ENCODE assay signal across 1 cellular context in the genomic region with DNA sequence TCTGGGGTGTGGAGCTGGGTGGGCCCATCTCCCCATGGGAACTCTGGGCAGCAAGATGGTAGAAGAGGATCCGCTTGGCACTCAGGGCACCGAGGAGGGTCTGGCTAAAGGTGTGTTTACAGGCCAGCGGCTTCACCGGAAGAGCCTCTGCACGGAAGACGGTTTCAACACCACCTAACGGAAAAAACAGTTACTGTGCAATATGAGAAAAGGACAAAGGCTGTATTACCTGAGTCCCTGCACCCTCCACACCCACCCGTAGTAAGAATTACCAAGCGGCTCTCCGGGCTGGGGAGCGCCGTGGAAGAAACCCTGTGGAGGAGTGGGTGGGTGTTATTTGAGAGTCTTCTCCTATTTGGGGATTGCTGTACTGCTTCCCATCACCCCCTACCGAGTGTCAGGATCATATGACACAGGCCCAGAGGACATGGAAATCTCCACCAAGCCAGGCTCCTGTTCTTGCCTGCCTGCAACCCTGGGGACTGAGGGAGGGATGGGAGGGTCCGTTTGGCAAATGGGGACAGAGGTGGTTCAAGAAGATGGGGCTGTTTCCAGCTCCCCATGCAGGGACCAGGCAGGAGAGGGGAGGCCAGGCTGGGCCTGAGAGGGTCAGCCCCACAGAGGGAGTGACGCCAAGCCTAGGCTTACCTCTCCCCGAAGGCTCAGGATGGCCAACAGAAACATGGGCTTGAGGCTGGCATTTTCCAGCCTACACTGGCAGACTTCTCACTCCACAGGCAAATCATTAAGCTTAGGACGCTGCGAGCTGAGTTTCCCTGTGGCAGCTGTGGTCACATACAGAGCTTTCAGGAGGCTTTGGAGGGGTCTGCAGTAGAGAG.
TF ChIP-seq lines count a peak whose summit lies in the region.

No MANE protein-coding gene starts in this region.

TF ChIP-seq in HepG2, 621 proteins besides CTCF, POLR2A, EP300 and RAD21 (continued from another document and continues in another):
- TF ChIP-seq SCMH1 (CRISPR knock-in tag; IDR thresholded peaks at IDR 0.05; ENCODE audit: borderline replicate concordance) (no peak), FOXO1 (CRISPR knock-in tag; IDR thresholded peaks at IDR 0.05) (peak; percentile 92), ZNF552 (CRISPR knock-in tag; IDR thresholded peaks at IDR 0.05; ENCODE audit: borderline replicate concordance) (no peak), ZFYVE20 (CRISPR knock-in tag; IDR thresholded peaks at IDR 0.05; ENCODE audit: borderline replicate concordance, low read depth) (no peak), IKZF4 (CRISPR knock-in tag; IDR thresholded peaks at IDR 0.05; ENCODE audit: borderline replicate concordance, low read depth, not compliant biosample characterization) (no peak), CHD2 (IDR thresholded peaks at IDR 0.05; ENCODE audit: low read depth, low read length) (no peak), WIZ (CRISPR knock-in tag; IDR thresholded peaks at IDR 0.05) (no peak), ELF3 (CRISPR knock-in tag; IDR thresholded peaks at IDR 0.05) (peak; percentile 49; the same call in 1 of the 2 replicates), ZNF136 (CRISPR knock-in tag; IDR thresholded peaks at IDR 0.05; ENCODE audit: low read depth) (no peak), HNRNPL (IDR thresholded peaks at IDR 0.05; ENCODE audit: low read depth, low read length) (peak; percentile 91), HES4 (CRISPR knock-in tag; IDR thresholded peaks at IDR 0.05; ENCODE audit: borderline replicate concordance) (no peak), HDAC2 (CRISPR knock-in tag; IDR thresholded peaks at IDR 0.05) (peak; percentile 67), ZNF75D (CRISPR knock-in tag; IDR thresholded peaks at IDR 0.05; ENCODE audit: borderline replicate concordance) (no peak), CHCHD3 (CRISPR knock-in tag; IDR thresholded peaks at IDR 0.05) (no peak), SRSF1 (optimal IDR thresholded peaks at IDR 0.05; ENCODE audit: low read depth, low read length) (no peak), TBX2 (CRISPR knock-in tag; IDR thresholded peaks at IDR 0.05; ENCODE audit: borderline replicate concordance) (peak; percentile 64), CREB1 (IDR thresholded peaks at IDR 0.05) (no peak), CREB1 (CRISPR knock-in tag; IDR thresholded peaks at IDR 0.05) (peak; percentile 20; the same call in 1 of the 2 replicates), ZNF484 (CRISPR knock-in tag; IDR thresholded peaks at IDR 0.05; ENCODE audit: borderline replicate concordance, low read depth) (no peak), ZNF383 (CRISPR knock-in tag; IDR thresholded peaks at IDR 0.05; ENCODE audit: borderline replicate concordance) (no peak), ZNF761 (CRISPR knock-in tag; conservative IDR thresholded peaks at IDR 0.05) (no peak), ZNF234 (CRISPR knock-in tag; conservative IDR thresholded peaks at IDR 0.05) (no peak), SUZ12 (IDR thresholded peaks at IDR 0.05; ENCODE audit: low read depth, low read length) (no peak), ERF (CRISPR knock-in tag; IDR thresholded peaks at IDR 0.05) (peak; percentile 43; the same call in 1 of the 2 replicates), ZNF260 (CRISPR knock-in tag; IDR thresholded peaks at IDR 0.05; ENCODE audit: borderline replicate concordance, low read depth) (no peak), ZNF709 (CRISPR knock-in tag; IDR thresholded peaks at IDR 0.05) (no peak), KDM3A (CRISPR knock-in tag; IDR thresholded peaks at IDR 0.05; ENCODE audit: low read depth) (no peak), ZNF17 (CRISPR knock-in tag; IDR thresholded peaks at IDR 0.05) (no peak), ZNF558 (CRISPR knock-in tag; IDR thresholded peaks at IDR 0.05; ENCODE audit: borderline replicate concordance) (no peak), TBX3 (IDR thresholded peaks at IDR 0.05; ENCODE audit: borderline replicate concordance) (no peak), KDM2A (CRISPR knock-in tag; IDR thresholded peaks at IDR 0.05; ENCODE audit: borderline replicate concordance, low read depth) (no peak), ZNF775 (CRISPR knock-in tag; IDR thresholded peaks at IDR 0.05; ENCODE audit: borderline replicate concordance) (no peak), GATAD1 (CRISPR knock-in tag; IDR thresholded peaks at IDR 0.05) (no peak; the same call in 1 of the 2 replicates), ZNF615 (CRISPR knock-in tag; IDR thresholded peaks at IDR 0.05; ENCODE audit: borderline replicate concordance) (no peak), ZNF331 (CRISPR knock-in tag; IDR thresholded peaks at IDR 0.05) (0 out of 2 replicates have a peak, but pooled peaks have one; percentile 23), RCOR2 (CRISPR knock-in tag; IDR thresholded peaks at IDR 0.05) (peak; percentile 59; the same call in 1 of the 2 replicates), ZNF34 (CRISPR knock-in tag; IDR thresholded peaks at IDR 0.05; ENCODE audit: borderline replicate concordance) (no peak), ZNF382 (CRISPR knock-in tag; IDR thresholded peaks at IDR 0.05; ENCODE audit: borderline replicate concordance) (no peak), ZNF891 (CRISPR knock-in tag; IDR thresholded peaks at IDR 0.05) (no peak; the same call in 1 of the 2 replicates), ZFAT (CRISPR knock-in tag; conservative IDR thresholded peaks at IDR 0.05) (no peak), ZFP41 (CRISPR knock-in tag; IDR thresholded peaks at IDR 0.05; ENCODE audit: borderline replicate concordance) (no peak), ZNF546 (CRISPR knock-in tag; conservative IDR thresholded peaks at IDR 0.05) (no peak), ISX (CRISPR knock-in tag; conservative IDR thresholded peaks at IDR 0.05) (no peak), ATAD3A (CRISPR knock-in tag; IDR thresholded peaks at IDR 0.05) (no peak)
- TF ChIP-seq, protein P1, sequence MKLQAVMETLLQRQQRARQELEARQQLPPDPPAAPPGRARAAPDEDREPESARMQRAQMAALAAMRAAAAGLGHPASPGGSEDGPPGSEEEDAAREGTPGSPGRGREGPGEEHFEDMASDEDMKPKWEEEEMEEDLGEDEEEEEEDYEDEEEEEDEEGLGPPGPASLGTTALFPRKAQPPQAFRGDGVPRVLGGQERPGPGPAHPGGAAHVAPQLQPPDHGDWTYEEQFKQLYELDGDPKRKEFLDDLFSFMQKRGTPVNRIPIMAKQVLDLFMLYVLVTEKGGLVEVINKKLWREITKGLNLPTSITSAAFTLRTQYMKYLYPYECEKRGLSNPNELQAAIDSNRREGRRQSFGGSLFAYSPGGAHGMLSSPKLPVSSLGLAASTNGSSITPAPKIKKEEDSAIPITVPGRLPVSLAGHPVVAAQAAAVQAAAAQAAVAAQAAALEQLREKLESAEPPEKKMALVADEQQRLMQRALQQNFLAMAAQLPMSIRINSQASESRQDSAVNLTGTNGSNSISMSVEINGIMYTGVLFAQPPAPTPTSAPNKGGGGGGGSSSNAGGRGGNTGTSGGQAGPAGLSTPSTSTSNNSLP (IDR thresholded peaks at IDR 0.05; ENCODE audit: low read depth, low read length): no peak
- TF ChIP-seq, protein P2, sequence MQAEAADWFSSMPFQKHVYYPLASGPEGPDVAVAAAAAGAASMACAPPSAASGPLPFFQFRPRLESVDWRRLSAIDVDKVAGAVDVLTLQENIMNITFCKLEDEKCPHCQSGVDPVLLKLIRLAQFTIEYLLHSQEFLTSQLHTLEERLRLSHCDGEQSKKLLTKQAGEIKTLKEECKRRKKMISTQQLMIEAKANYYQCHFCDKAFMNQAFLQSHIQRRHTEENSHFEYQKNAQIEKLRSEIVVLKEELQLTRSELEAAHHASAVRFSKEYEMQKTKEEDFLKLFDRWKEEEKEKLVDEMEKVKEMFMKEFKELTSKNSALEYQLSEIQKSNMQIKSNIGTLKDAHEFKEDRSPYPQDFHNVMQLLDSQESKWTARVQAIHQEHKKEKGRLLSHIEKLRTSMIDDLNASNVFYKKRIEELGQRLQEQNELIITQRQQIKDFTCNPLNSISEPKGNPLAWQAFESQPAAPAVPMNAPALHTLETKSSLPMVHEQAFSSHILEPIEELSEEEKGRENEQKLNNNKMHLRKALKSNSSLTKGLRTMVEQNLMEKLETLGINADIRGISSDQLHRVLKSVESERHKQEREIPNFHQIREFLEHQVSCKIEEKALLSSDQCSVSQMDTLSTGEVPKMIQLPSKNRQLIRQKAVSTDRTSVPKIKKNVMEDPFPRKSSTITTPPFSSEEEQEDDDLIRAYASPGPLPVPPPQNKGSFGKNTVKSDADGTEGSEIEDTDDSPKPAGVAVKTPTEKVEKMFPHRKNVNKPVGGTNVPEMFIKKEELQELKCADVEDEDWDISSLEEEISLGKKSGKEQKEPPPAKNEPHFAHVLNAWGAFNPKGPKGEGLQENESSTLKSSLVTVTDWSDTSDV (CRISPR knock-in tag; IDR thresholded peaks at IDR 0.05): no peak
- TF ChIP-seq, protein P3, sequence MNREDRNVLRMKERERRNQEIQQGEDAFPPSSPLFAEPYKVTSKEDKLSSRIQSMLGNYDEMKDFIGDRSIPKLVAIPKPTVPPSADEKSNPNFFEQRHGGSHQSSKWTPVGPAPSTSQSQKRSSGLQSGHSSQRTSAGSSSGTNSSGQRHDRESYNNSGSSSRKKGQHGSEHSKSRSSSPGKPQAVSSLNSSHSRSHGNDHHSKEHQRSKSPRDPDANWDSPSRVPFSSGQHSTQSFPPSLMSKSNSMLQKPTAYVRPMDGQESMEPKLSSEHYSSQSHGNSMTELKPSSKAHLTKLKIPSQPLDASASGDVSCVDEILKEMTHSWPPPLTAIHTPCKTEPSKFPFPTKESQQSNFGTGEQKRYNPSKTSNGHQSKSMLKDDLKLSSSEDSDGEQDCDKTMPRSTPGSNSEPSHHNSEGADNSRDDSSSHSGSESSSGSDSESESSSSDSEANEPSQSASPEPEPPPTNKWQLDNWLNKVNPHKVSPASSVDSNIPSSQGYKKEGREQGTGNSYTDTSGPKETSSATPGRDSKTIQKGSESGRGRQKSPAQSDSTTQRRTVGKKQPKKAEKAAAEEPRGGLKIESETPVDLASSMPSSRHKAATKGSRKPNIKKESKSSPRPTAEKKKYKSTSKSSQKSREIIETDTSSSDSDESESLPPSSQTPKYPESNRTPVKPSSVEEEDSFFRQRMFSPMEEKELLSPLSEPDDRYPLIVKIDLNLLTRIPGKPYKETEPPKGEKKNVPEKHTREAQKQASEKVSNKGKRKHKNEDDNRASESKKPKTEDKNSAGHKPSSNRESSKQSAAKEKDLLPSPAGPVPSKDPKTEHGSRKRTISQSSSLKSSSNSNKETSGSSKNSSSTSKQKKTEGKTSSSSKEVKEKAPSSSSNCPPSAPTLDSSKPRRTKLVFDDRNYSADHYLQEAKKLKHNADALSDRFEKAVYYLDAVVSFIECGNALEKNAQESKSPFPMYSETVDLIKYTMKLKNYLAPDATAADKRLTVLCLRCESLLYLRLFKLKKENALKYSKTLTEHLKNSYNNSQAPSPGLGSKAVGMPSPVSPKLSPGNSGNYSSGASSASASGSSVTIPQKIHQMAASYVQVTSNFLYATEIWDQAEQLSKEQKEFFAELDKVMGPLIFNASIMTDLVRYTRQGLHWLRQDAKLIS (CRISPR knock-in tag; IDR thresholded peaks at IDR 0.05): no peak
- TF ChIP-seq, protein P4, sequence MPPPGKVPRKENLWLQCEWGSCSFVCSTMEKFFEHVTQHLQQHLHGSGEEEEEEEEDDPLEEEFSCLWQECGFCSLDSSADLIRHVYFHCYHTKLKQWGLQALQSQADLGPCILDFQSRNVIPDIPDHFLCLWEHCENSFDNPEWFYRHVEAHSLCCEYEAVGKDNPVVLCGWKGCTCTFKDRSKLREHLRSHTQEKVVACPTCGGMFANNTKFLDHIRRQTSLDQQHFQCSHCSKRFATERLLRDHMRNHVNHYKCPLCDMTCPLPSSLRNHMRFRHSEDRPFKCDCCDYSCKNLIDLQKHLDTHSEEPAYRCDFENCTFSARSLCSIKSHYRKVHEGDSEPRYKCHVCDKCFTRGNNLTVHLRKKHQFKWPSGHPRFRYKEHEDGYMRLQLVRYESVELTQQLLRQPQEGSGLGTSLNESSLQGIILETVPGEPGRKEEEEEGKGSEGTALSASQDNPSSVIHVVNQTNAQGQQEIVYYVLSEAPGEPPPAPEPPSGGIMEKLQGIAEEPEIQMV (CRISPR knock-in tag; IDR thresholded peaks at IDR 0.05; ENCODE audit: low read depth): no peak
- TF ChIP-seq, protein P5, sequence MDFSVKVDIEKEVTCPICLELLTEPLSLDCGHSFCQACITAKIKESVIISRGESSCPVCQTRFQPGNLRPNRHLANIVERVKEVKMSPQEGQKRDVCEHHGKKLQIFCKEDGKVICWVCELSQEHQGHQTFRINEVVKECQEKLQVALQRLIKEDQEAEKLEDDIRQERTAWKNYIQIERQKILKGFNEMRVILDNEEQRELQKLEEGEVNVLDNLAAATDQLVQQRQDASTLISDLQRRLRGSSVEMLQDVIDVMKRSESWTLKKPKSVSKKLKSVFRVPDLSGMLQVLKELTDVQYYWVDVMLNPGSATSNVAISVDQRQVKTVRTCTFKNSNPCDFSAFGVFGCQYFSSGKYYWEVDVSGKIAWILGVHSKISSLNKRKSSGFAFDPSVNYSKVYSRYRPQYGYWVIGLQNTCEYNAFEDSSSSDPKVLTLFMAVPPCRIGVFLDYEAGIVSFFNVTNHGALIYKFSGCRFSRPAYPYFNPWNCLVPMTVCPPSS (IDR thresholded peaks at IDR 0.05): no peak
- TF ChIP-seq, protein P6, sequence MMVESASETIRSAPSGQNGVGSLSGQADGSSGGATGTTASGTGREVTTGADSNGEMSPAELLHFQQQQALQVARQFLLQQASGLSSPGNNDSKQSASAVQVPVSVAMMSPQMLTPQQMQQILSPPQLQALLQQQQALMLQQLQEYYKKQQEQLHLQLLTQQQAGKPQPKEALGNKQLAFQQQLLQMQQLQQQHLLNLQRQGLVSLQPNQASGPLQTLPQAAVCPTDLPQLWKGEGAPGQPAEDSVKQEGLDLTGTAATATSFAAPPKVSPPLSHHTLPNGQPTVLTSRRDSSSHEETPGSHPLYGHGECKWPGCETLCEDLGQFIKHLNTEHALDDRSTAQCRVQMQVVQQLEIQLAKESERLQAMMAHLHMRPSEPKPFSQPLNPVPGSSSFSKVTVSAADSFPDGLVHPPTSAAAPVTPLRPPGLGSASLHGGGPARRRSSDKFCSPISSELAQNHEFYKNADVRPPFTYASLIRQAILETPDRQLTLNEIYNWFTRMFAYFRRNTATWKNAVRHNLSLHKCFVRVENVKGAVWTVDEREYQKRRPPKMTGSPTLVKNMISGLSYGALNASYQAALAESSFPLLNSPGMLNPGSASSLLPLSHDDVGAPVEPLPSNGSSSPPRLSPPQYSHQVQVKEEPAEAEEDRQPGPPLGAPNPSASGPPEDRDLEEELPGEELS (CRISPR knock-in tag; IDR thresholded peaks at IDR 0.05): peak; percentile 83
- TF ChIP-seq, protein P7, sequence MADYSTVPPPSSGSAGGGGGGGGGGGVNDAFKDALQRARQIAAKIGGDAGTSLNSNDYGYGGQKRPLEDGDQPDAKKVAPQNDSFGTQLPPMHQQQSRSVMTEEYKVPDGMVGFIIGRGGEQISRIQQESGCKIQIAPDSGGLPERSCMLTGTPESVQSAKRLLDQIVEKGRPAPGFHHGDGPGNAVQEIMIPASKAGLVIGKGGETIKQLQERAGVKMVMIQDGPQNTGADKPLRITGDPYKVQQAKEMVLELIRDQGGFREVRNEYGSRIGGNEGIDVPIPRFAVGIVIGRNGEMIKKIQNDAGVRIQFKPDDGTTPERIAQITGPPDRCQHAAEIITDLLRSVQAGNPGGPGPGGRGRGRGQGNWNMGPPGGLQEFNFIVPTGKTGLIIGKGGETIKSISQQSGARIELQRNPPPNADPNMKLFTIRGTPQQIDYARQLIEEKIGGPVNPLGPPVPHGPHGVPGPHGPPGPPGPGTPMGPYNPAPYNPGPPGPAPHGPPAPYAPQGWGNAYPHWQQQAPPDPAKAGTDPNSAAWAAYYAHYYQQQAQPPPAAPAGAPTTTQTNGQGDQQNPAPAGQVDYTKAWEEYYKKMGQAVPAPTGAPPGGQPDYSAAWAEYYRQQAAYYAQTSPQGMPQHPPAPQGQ (CRISPR knock-in tag; IDR thresholded peaks at IDR 0.05; ENCODE audit: borderline replicate concordance): no peak
